1 cellular context compared by ENCODE assay signal in the genomic region with DNA sequence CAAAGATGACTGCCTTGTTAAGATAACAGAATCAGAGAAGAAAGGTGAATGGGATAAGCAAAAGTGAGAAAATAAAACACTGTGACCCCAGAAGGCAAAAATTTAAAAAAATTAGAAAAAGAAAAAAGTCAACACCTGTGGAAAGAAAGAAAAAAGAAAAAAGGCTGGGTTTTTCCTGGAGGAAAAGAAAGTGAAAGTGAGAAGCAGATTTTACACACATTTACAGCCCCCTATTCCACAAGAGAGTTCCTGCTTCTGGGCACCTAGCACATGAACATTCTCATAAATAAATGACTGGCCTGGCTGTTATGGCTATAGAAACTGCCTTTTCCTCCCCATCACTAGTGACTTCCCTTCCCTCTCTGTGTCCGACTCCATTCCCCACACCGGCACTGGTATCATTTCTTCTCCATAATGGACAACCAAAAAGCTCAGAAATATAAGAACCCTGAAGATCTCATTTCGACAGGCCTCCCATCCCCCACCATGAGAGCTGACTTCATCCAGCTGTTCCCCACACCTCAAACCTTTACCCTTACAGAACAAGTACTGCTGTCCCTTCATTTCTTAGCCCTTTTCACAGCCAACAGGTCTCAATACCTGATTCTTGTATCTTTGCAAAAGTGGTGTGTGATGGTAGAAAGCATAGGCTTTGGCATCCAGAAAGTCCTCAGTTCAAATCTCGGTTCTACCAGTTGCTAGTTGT.
TF ChIP-seq lines count a peak whose summit lies in the region.

No MANE protein-coding gene starts in this region.

TF ChIP-seq in HEK293, 187 proteins besides CTCF, POLR2A, EP300 and RAD21:
- TF ChIP-seq, protein P1, sequence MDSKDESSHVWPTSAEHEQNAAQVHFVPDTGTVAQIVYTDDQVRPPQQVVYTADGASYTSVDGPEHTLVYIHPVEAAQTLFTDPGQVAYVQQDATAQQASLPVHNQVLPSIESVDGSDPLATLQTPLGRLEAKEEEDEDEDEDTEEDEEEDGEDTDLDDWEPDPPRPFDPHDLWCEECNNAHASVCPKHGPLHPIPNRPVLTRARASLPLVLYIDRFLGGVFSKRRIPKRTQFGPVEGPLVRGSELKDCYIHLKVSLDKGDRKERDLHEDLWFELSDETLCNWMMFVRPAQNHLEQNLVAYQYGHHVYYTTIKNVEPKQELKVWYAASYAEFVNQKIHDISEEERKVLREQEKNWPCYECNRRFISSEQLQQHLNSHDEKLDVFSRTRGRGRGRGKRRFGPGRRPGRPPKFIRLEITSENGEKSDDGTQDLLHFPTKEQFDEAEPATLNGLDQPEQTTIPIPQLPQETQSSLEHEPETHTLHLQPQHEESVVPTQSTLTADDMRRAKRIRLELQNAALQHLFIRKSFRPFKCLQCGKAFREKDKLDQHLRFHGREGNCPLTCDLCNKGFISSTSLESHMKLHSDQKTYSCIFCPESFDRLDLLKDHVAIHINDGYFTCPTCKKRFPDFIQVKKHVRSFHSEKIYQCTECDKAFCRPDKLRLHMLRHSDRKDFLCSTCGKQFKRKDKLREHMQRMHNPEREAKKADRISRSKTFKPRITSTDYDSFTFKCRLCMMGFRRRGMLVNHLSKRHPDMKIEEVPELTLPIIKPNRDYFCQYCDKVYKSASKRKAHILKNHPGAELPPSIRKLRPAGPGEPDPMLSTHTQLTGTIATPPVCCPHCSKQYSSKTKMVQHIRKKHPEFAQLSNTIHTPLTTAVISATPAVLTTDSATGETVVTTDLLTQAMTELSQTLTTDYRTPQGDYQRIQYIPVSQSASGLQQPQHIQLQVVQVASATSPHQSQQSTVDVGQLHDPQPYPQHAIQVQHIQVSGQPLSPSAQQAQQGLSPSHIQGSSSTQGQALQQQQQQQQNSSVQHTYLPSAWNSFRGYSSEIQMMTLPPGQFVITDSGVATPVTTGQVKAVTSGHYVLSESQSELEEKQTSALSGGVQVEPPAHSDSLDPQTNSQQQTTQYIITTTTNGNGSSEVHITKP (tag by site-specific recombination; IDR thresholded peaks at IDR 0.05) = no peak
- TF ChIP-seq, protein P2, sequence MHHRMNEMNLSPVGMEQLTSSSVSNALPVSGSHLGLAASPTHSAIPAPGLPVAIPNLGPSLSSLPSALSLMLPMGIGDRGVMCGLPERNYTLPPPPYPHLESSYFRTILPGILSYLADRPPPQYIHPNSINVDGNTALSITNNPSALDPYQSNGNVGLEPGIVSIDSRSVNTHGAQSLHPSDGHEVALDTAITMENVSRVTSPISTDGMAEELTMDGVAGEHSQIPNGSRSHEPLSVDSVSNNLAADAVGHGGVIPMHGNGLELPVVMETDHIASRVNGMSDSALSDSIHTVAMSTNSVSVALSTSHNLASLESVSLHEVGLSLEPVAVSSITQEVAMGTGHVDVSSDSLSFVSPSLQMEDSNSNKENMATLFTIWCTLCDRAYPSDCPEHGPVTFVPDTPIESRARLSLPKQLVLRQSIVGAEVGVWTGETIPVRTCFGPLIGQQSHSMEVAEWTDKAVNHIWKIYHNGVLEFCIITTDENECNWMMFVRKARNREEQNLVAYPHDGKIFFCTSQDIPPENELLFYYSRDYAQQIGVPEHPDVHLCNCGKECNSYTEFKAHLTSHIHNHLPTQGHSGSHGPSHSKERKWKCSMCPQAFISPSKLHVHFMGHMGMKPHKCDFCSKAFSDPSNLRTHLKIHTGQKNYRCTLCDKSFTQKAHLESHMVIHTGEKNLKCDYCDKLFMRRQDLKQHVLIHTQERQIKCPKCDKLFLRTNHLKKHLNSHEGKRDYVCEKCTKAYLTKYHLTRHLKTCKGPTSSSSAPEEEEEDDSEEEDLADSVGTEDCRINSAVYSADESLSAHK (tag by site-specific recombination; IDR thresholded peaks at IDR 0.05) = peak; percentile 48; the same call in 1 of the 2 replicates
- TF ChIP-seq PRDM1 (tag by site-specific recombination; IDR thresholded peaks at IDR 0.05) = peak; percentile 71
